Comparison of ENCODE assay signal across 32 cellular contexts in the genomic region with DNA sequence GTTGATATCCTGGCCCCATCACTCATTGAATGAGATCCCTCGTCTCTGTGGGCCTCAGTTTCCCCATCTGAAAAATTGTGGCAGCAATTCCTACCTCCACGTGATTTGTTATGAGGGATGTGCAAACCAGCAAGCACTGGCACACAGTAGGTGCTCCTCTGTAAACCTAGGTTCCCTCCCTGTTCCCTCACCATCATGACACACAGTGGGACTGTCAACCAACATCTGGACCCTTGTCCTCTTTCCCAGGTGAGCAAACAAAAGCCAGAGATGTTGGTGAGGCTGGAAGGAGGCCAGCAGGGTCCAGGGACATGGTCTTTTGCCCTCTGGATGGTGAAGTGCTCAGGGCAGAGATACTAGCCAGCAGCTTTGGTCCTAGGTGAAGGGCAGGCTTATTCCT. TPM values are rescaled to one million over a fixed set of nuclear protein-coding genes. Genes with fewer than 3 reads are reported as not detected.
"Had no signal": no experiment of that assay in that cellular context is flagged by ENCODE, and none has a peak within 500 bp of the region (broad histone marks: within the 10 kb centered on the region; RNA-seq: fewer than 3 reads in every experiment).

No MANE protein-coding gene starts in this region.

- H3K4me1 Mint-ChIP-seq: stimulated activated effector memory CD8-positive, alpha-beta T cell treated with anti-CD3 and anti-CD28 coated beads, Interleukin-12 subunit alpha, Interleukin-12 subunit beta, amount 100 ng/mL, for 72 hours; stimulated activated memory B cell treated with anti-CD40 and anti-IgM and Interleukin-4, amounts not matched to agents 10 μg/mL and 1 μg/mL and 100 μg/mL, for 72 hours had no signal

- DNase-seq: stimulated activated CD4-positive, alpha-beta T cell treated with anti-CD3 and anti-CD28 coated beads, Interleukin-2, amount 100 ng/mL, for 48 hours; stimulated activated CD4-positive, alpha-beta T cell treated with anti-CD3 and anti-CD28 coated beads, Interleukin-4, amount 100 ng/mL, for 1 hour; stimulated activated CD4-positive, alpha-beta T cell treated with anti-CD3 and anti-CD28 coated beads, Interleukin-4, amount 100 ng/mL, for 24 hours; stimulated activated CD4-positive, alpha-beta T cell treated with anti-CD3 and anti-CD28 coated beads, Interleukin-4, amount 100 ng/mL, for 4 hours; stimulated activated CD8-positive, alpha-beta memory T cell treated with anti-CD3 and anti-CD28 coated beads, Interleukin-4, amount 100 ng/mL, for 48 hours; stimulated activated naive B cell treated with anti-CD40 and anti-IgM and Interleukin-4, amounts not matched to agents 10 μg/mL and 1 μg/mL and 100 μg/mL, for 72 hours; stimulated activated naive CD4-positive, alpha-beta T cell; stimulated activated naive CD4-positive, alpha-beta T cell treated with Interleukin-2 at 50 U/mL for 16 hours; stimulated activated naive CD8-positive, alpha-beta T cell treated with anti-CD3 and anti-CD28 coated beads, Interleukin-15, amount 100 ng/mL, for 72 hours; stimulated activated naive CD8-positive, alpha-beta T cell treated with anti-CD3 and anti-CD28 coated beads, Interleukin-15, Interleukin-2, amounts not matched to agents 100 U/mL and 50 U/mL, for 24 hours; stomach; substantia nigra; testis; thyroid gland; tibial artery; transverse colon; trophoblast cell; upper lobe of left lung; upper lobe of right lung; uterus had no signal

- H3K27me3 ChIP-seq: testis, thyroid gland, tibial nerve, upper lobe of left lung, upper lobe of right lung, uterus, vagina had no signal

- H3K4me3 Mint-ChIP-seq: stimulated activated effector memory CD8-positive, alpha-beta T cell treated with anti-CD3 and anti-CD28 coated beads, Interleukin-12 subunit alpha, Interleukin-12 subunit beta, amount 100 ng/mL, for 72 hours; stimulated activated memory B cell treated with anti-CD40 and anti-IgM and Interleukin-4, amounts not matched to agents 10 μg/mL and 1 μg/mL and 100 μg/mL, for 72 hours; stimulated activated naive B cell treated with anti-CD40 and anti-IgM and Interleukin-4, amounts not matched to agents 10 μg/mL and 1 μg/mL and 100 μg/mL, for 72 hours; stimulated activated naive CD8-positive, alpha-beta T cell treated with anti-CD3 and anti-CD28 coated beads, Interleukin-15, amount 100 ng/mL, for 72 hours; stimulated activated naive CD8-positive, alpha-beta T cell treated with anti-CD3 and anti-CD28 coated beads, Interleukin-15, Interleukin-2, amounts not matched to agents 100 ng/mL and 50 ng/mL, for 24 hours; type B pancreatic cell had no signal

- H3K4me3 ChIP-seq: stomach, suprapubic skin, testis, thoracic aorta, thyroid gland, tibial artery, tibial nerve, transverse colon, upper lobe of left lung, upper lobe of right lung, uterus, vagina had no signal

- H3K36me3 ChIP-seq: stomach, suprapubic skin, thoracic aorta, thyroid gland, tibial artery, tibial nerve, transverse colon, upper lobe of left lung, upper lobe of right lung, uterus, vagina had no signal

- FAIRE-seq: urothelium cell line had no signal

- ATAC-seq: stimulated activated effector memory CD8-positive, alpha-beta T cell treated with anti-CD3 and anti-CD28 coated beads, Interleukin-12 subunit alpha, Interleukin-12 subunit beta, amount 100 ng/mL, for 72 hours; stimulated activated memory B cell treated with anti-CD40 and anti-IgM and Interleukin-4, amounts not matched to agents 10 μg/mL and 1 μg/mL and 100 μg/mL, for 72 hours; stimulated activated naive B cell treated with anti-CD40 and anti-IgM and Interleukin-4, amounts not matched to agents 10 μg/mL and 1 μg/mL and 100 μg/mL, for 72 hours; stimulated activated naive CD8-positive, alpha-beta T cell treated with anti-CD3 and anti-CD28 coated beads, Interleukin-15, amount 100 ng/mL, for 72 hours; stimulated activated naive CD8-positive, alpha-beta T cell treated with anti-CD3 and anti-CD28 coated beads, Interleukin-15, Interleukin-2, amounts not matched to agents 100 U/mL and 50 U/mL, for 24 hours; upper lobe of right lung had no signal

- H3K9me3 Mint-ChIP-seq: stimulated activated effector memory CD8-positive, alpha-beta T cell treated with anti-CD3 and anti-CD28 coated beads, Interleukin-12 subunit alpha, Interleukin-12 subunit beta, amount 100 ng/mL, for 72 hours; stimulated activated memory B cell treated with anti-CD40 and anti-IgM and Interleukin-4, amounts not matched to agents 10 μg/mL and 1 μg/mL and 100 μg/mL, for 72 hours; stimulated activated naive B cell treated with anti-CD40 and anti-IgM and Interleukin-4, amounts not matched to agents 10 μg/mL and 1 μg/mL and 100 μg/mL, for 72 hours; stimulated activated naive CD8-positive, alpha-beta T cell treated with anti-CD3 and anti-CD28 coated beads, Interleukin-15, amount 100 ng/mL, for 72 hours; stimulated activated naive CD8-positive, alpha-beta T cell treated with anti-CD3 and anti-CD28 coated beads, Interleukin-15, Interleukin-2, amounts not matched to agents 100 ng/mL and 50 ng/mL, for 24 hours; type B pancreatic cell had no signal

- H3K9me3 ChIP-seq: stomach, suprapubic skin, testis, thoracic aorta, thyroid gland, tibial artery, tibial nerve, transverse colon, upper lobe of left lung, upper lobe of right lung, uterus, vagina had no signal

- H3K4me1 ChIP-seq: stomach, suprapubic skin, testis, tibial artery, tibial nerve, transverse colon, uterus, vagina had no signal

- H3K27ac Mint-ChIP-seq: stimulated activated effector memory CD8-positive, alpha-beta T cell treated with anti-CD3 and anti-CD28 coated beads, Interleukin-12 subunit alpha, Interleukin-12 subunit beta, amount 100 ng/mL, for 72 hours; stimulated activated memory B cell treated with anti-CD40 and anti-IgM and Interleukin-4, amounts not matched to agents 10 μg/mL and 1 μg/mL and 100 μg/mL, for 72 hours; stimulated activated naive B cell treated with anti-CD40 and anti-IgM and Interleukin-4, amounts not matched to agents 10 μg/mL and 1 μg/mL and 100 μg/mL, for 72 hours; stimulated activated naive CD8-positive, alpha-beta T cell treated with anti-CD3 and anti-CD28 coated beads, Interleukin-15, amount 100 ng/mL, for 72 hours; stimulated activated naive CD8-positive, alpha-beta T cell treated with anti-CD3 and anti-CD28 coated beads, Interleukin-15, Interleukin-2, amounts not matched to agents 100 ng/mL and 50 ng/mL, for 24 hours; type B pancreatic cell had no signal

- H3K36me3 Mint-ChIP-seq: stimulated activated effector memory CD8-positive, alpha-beta T cell treated with anti-CD3 and anti-CD28 coated beads, Interleukin-12 subunit alpha, Interleukin-12 subunit beta, amount 100 ng/mL, for 72 hours; stimulated activated memory B cell treated with anti-CD40 and anti-IgM and Interleukin-4, amounts not matched to agents 10 μg/mL and 1 μg/mL and 100 μg/mL, for 72 hours; stimulated activated naive B cell treated with anti-CD40 and anti-IgM and Interleukin-4, amounts not matched to agents 10 μg/mL and 1 μg/mL and 100 μg/mL, for 72 hours; type B pancreatic cell had no signal

- H3K27ac ChIP-seq: stomach, suprapubic skin, testis, thoracic aorta, tibial artery, tibial nerve, transverse colon, upper lobe of left lung, upper lobe of right lung, uterus, vagina had no signal

RNA-seq across cellular contexts. Expression of a gene that starts 26.1 kb away (rescaled TPM):
- total RNA-seq: stomach, temporal lobe, thoracic aorta, transverse colon, ureter, urinary bladder, vagina had no signal

RNA-seq across cellular contexts. Expression of a gene that starts 59.9 kb away (rescaled TPM):
- total RNA-seq: temporal lobe had no signal
